ENCODE assay signal across 5 cellular contexts in genomic region chr5:94775088-94775487, GRCh38.
"Had no signal": no experiment of that assay in that cellular context is flagged by ENCODE, and none has a peak within 500 bp of the region (broad histone marks: within the 10 kb centered on the region; RNA-seq: fewer than 3 reads in every experiment).

No MANE protein-coding gene starts in this region.

- DNase-seq: IMR-90, KBM-7 had no signal

- H3K4me3 ChIP-seq: K562 had no signal

- ATAC-seq: HepG2, K562 had no signal

- H3K27ac ChIP-seq: HL-60 had no signal
